Comparison of ENCODE assay signal across 8 cellular contexts in the genomic region with DNA sequence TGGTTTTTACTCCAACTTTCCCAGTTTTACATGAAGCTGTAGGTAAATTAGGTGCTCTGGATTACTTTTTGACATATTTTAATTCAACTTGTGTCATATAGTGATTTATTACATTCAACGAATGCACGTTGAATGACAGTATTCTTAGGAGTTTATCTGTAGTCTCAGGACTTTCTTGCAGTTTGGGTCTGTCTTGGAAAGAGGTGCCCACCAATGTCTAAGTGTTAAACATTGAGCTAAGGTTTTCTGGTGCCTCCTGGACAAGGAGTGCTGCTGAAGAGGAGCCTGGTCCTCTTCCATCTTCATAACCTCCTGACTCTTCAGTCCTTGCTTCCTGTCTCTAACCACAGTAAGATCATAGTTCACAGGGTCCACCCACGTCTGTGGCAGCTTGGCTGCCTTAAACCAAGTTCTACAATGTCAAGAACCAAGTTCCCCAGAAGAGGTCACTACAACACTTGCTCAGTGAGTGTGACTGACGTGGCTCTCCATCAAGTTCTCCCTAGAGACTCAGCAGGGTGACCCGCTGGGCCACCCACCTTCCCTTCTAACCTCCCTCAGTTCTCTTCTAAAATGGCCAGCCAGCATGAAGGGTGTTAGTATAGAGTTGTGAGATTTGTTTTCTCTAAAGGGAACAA. TPM values are rescaled to one million over a fixed set of nuclear protein-coding genes. Genes with fewer than 3 reads are reported as not detected.
DNase-seq lines count a peak whose midpoint lies in the region; ATAC-seq lines count a peak whose summit lies in the region.

No MANE protein-coding gene starts in this region.

- DNase-seq in NCI-H2196 (lab: John Stamatoyannopoulos, UW; ENCODE audit: unreplicated experiment) (peak; percentile 6), NCI-H2196 treated with DMSO at 0.1 percent for 48 hours (lab: John Stamatoyannopoulos, UW; ENCODE audit: unreplicated experiment) (no peak), HT-29 (ENCODE audit: low spot score) (peak; percentile 81), OCI-M2 (lab: John Stamatoyannopoulos, UW; ENCODE audit: unreplicated experiment) (peak; percentile 32), amniotic epithelial cell (ENCODE audit: low read depth) (peak; percentile 77), kidney tubule cell (ENCODE audit: low spot score) (peak; percentile 82)
- peak; percentile 20 to 47 for DNase-seq in stimulated activated CD8-positive, alpha-beta memory T cell treated with anti-CD3 and anti-CD28 coated beads, Interleukin-7, amount 100 ng/mL, for 48 hours (ENCODE audit: extremely low read depth in 1 of 2, low read depth in 1 of 2)

- ATAC-seq in GM21717 (IDR thresholded peaks at IDR 0.05; ENCODE audit: unreplicated experiment) = peak; percentile 98

RNA-seq across cellular contexts. Expression of a gene that starts 6.1 kb away (rescaled TPM):
- not detected in 2 replicates for total RNA-seq in HT-29 (2014; rRNA removed; shearing (Covaris generic))
